ENCODE assay signal across 12 cellular contexts in the genomic region with DNA sequence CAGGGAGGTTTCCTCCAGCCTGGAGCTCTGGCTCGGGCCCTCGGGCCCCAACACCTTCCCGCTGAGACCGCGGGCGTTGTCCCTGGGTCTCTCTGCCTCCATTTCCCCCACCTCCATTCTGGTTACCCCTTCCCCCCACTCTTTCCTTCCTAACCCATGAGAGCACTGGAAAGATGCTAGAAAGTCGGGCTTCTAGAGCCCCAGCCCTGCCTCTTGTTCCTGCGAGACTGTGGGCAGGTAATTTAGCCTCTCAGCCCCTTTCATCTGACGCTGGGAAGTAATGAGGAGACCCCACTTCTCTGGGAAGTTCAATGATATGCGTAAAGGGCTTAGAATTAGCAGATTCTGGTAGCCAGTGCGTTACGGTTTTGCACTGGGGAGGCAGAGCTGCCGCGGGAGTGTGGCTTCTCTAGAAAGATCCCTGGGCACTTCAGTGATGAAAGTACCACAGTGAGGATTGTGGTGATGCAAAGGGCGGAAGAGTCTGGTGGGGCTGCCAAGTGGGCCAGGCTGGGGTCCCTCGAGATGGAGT. TPM values are rescaled to one million over a fixed set of nuclear protein-coding genes. Genes with fewer than 3 reads are reported as not detected.
DNase-seq lines count a peak whose midpoint lies in the region; ATAC-seq, FAIRE-seq and TF ChIP-seq lines count a peak whose summit lies in the region.
"Had no signal": no experiment of that assay in that cellular context is flagged by ENCODE, and none has a peak within 500 bp of the region (broad histone marks: within the 10 kb centered on the region; RNA-seq: fewer than 3 reads in every experiment).

No MANE protein-coding gene starts in this region.

- no peak overlapping the region for H3K9ac ChIP-seq in HepG2 (ENCODE audit: insufficient read depth, low read depth, low read length)

- no peaks in the 10 kb centered on the region for H3K36me3 ChIP-seq in HepG2 (replicated peaks in 1 of 2; ENCODE audit: control insufficient read depth in 1 of 2, insufficient read depth in 2 of 2, low read length in 2 of 2)
- no peaks in the 10 kb centered on the region for H3K36me3 ChIP-seq in right lobe of liver
- H3K36me3 ChIP-seq in ectodermal cell (ENCODE audit: control insufficient read depth, insufficient read depth, low read length), result no peaks in the 10 kb centered on the region
- no peaks in the 10 kb centered on the region for H3K36me3 ChIP-seq in upper lobe of right lung

- no peak overlapping the region for H2AFZ ChIP-seq in HepG2 (ENCODE audit: low read length)

- TF ChIP-seq RAD21 in HepG2 (CRISPR knock-in tag; IDR thresholded peaks at IDR 0.05), result no peak

- H4K20me1 ChIP-seq in HepG2 (ENCODE audit: insufficient read depth, low read length), result no peaks in the 10 kb centered on the region

- H3K4me2 ChIP-seq in HepG2 (ENCODE audit: low read depth, low read length), result peak overlapping the region; percentile 72

- H3K36me3 Mint-ChIP-seq in nephron (ENCODE audit: low read depth), result no peaks in the 10 kb centered on the region

- peaks cover 20% of the 10 kb centered on the region for H3K4me1 Mint-ChIP-seq in nephron

- in situ Hi-C loops in HepG2 (cut with HindIII; ENCODE audit: extremely low pct_ligation_motif_present, low pct_unique_long_range_greater_than_20kb), result no loop called here

- H3K4me1 ChIP-seq in HepG2 (ENCODE audit: insufficient read depth, low read length), result peaks cover 11% of the 10 kb centered on the region
- peaks cover 0 to 8% (median 0%) of the 10 kb centered on the region in 4 donors for H3K4me1 ChIP-seq in right lobe of liver
- peaks cover 11% of the 10 kb centered on the region for H3K4me1 ChIP-seq in ectodermal cell (ENCODE audit: control insufficient read depth, insufficient read depth, low read length)
- peaks cover 9% of the 10 kb centered on the region for H3K4me1 ChIP-seq in upper lobe of right lung

- DNase-seq in HepG2 (ENCODE audit: low spot score) (no peak), right lobe of liver (no peak), upper lobe of right lung (no peak), cerebellar cortex (ENCODE audit: low spot score) (no peak), SKM-1 (lab: John Stamatoyannopoulos, UW; ENCODE audit: unreplicated experiment) (no peak)
- DNase-seq: NCI-H526 treated with DMSO at 0.1 percent for 48 hours had no signal

- H3K4me3 Mint-ChIP-seq in nephron, result peak overlapping the region; percentile 70 to 79 (median 71)

- CTCF ChIA-PET in HepG2 (lab: Yijun Ruan, JAX; ENCODE audit: low intra/inter-chr PET ratio, low total read pairs), result no interaction called here

- TF ChIP-seq POLR2A in HepG2 (IDR thresholded peaks at IDR 0.05; ENCODE audit: insufficient read depth in 1 of 2, low read depth in 2 of 2, low read length in 2 of 2) (no peak), right lobe of liver (IDR thresholded peaks at IDR 0.05) (no peak)

- H3K27ac Mint-ChIP-seq in nephron, result peak overlapping the region in 1 of 3 experiments; percentile 49

- H3K27ac ChIP-seq in HepG2 (ENCODE audit: extremely low read length, insufficient read depth, low read length) (no peak overlapping the region), right lobe of liver (no peak overlapping the region), ectodermal cell (ENCODE audit: insufficient read depth, low read depth, low read length, poor library complexity, severe bottlenecking) (no peak overlapping the region), upper lobe of right lung (no peak overlapping the region)
- H3K27ac ChIP-seq: body of pancreas had no signal

- no peaks in the 10 kb centered on the region for H3K79me2 ChIP-seq in HepG2 (ENCODE audit: insufficient read depth, low read length)

- WGBS in HepG2 (ENCODE audit: low lambda C conversion rate), result 31% methylated on average over 16 of the region's 16 CpGs
- 34% methylated on average over 14 of the region's 16 CpGs for WGBS in right lobe of liver (ENCODE audit: insufficient coverage, low coverage, low lambda C conversion rate, missing lambda C conversion rate)
- 21 to 23% methylated on average over 16 of the region's 16 CpGs for WGBS in ectodermal cell, 2 experiments

- FAIRE-seq in HepG2 (lab: Jason Lieb, UNC), result no peak

- peaks cover 18 to 94% of the 10 kb centered on the region in 2 experiments for H3K27me3 ChIP-seq in HepG2 (ENCODE audit: control insufficient read depth in 1 of 2, insufficient read depth in 2 of 2, low read length in 2 of 2)
- no peaks in the 10 kb centered on the region for H3K27me3 ChIP-seq in right lobe of liver
- peaks cover 55% of the 10 kb centered on the region for H3K27me3 ChIP-seq in ectodermal cell (ENCODE audit: control insufficient read depth, insufficient read depth, low read length, poor library complexity, severe bottlenecking)
- peaks cover 44% of the 10 kb centered on the region for H3K27me3 ChIP-seq in upper lobe of right lung

- BruUV-seq in HepG2 (replicated peaks; lab: Mats Ljungman, UMichigan), result no TSS peak

- peaks cover 72% of the 10 kb centered on the region for H3K27me3 Mint-ChIP-seq in nephron (ENCODE audit: low read depth)

- no peak for ATAC-seq in HepG2
- ATAC-seq in right lobe of liver, result no peak
- no peak for ATAC-seq in upper lobe of right lung
- no peak for ATAC-seq in HG03095 (IDR thresholded peaks at IDR 0.05; ENCODE audit: unreplicated experiment)

- H3K4me3 ChIP-seq in HepG2 (replicated peaks in 1 of 3; ENCODE audit: insufficient read depth in 1 of 3, low read depth in 2 of 3, low read length in 3 of 3), result peak overlapping the region in 2 of 3 experiments; percentile 52 to 67; a peak in 3 of 6 replicates
- no peak overlapping the region for H3K4me3 ChIP-seq in right lobe of liver
- H3K4me3 ChIP-seq in ectodermal cell (ENCODE audit: insufficient read depth, low read depth, low read length), result peak overlapping the region; percentile 34
- H3K4me3 ChIP-seq in upper lobe of right lung, result peak overlapping the region; percentile 39
- H3K4me3 ChIP-seq: body of pancreas had no signal

- TF ChIP-seq CTCF in HepG2 (CRISPR knock-in tag; IDR thresholded peaks at IDR 0.05) (no peak), right lobe of liver (IDR thresholded peaks at IDR 0.05) (no peak), nephron (IDR thresholded peaks at IDR 0.05; ENCODE audit: unreplicated experiment in 3 of 3) (no peak), upper lobe of right lung (IDR thresholded peaks at IDR 0.05) (no peak)

- H3K9me3 ChIP-seq in HepG2 (ENCODE audit: low read length) (no peaks in the 10 kb centered on the region), right lobe of liver (no peaks in the 10 kb centered on the region), ectodermal cell (ENCODE audit: control insufficient read depth, low read length) (no peaks in the 10 kb centered on the region), upper lobe of right lung (no peaks in the 10 kb centered on the region)
- H3K9me3 ChIP-seq: body of pancreas had no signal

- H3K9me3 Mint-ChIP-seq in nephron, result no peaks in the 10 kb centered on the region

- TF ChIP-seq EP300 in HepG2 (IDR thresholded peaks at IDR 0.05; ENCODE audit: low read depth in 2 of 2, low read length in 2 of 2) (no peak), HepG2 (CRISPR knock-in tag; IDR thresholded peaks at IDR 0.05; ENCODE audit: borderline replicate concordance) (no peak)

- intact Hi-C loops in HepG2 (cut with micrococcal nuclease; ENCODE audit: unreplicated experiment) (no loop called here), right lobe of liver (cut with DNase I) (no loop called here), upper lobe of right lung (cut with DNase I) (no loop called here)

- POLR2A ChIA-PET in HepG2 (lab: Yijun Ruan, JAX), result no interaction called here

RNA-seq across cellular contexts. Expression of gene ECEL1, which starts 16.2 kb away (rescaled TPM):
- total RNA-seq in HepG2 (2016; rRNA removed; fragmentation: Illumina TruSeq; extraction: Trizol), result not detected in 2 replicates
- not detected in 2 replicates for total RNA-seq in HepG2 (2016; cell fraction: cytosol; rRNA removed; fragmentation: Illumina TruSeq; extraction: Trizol; ENCODE audit: low read depth)
- not detected in 2 replicates for total RNA-seq in HepG2 (2016; cell fraction: insoluble cytoplasmic fraction; rRNA removed; fragmentation: Illumina TruSeq; extraction: Trizol)
- total RNA-seq in HepG2 (2016; cell fraction: membrane; rRNA removed; fragmentation: Illumina TruSeq; extraction: Trizol), result not detected in 2 replicates
- not detected in 2 replicates for total RNA-seq in HepG2 (2016; cell fraction: nucleus; rRNA removed; fragmentation: Illumina TruSeq; extraction: Trizol)
- not detected in 2 replicates for polyA plus RNA-seq in HepG2 (2011; rRNA removed)
- 0.06 TPM in 1 of 2 replicates, not detected in the other for polyA plus RNA-seq in HepG2 (2011; cell fraction: cytosol; rRNA removed)
- polyA plus RNA-seq in HepG2 (2011; cell fraction: nucleus; rRNA removed), result 0.05 TPM in 1 of 2 replicates, not detected in the other
- polyA plus RNA-seq in HepG2 (2012), result not detected in 2 replicates
- polyA plus RNA-seq in HepG2 (2016; cell fraction: cytosol; fragmentation: Illumina TruSeq; extraction: Trizol; ENCODE audit: low read depth), result not detected in 2 replicates
- polyA plus RNA-seq in HepG2 (2016; cell fraction: insoluble cytoplasmic fraction; fragmentation: Illumina TruSeq; extraction: Trizol; ENCODE audit: low read depth), result not detected in 2 replicates
- not detected in 2 replicates for polyA plus RNA-seq in HepG2 (2016; cell fraction: membrane; fragmentation: Illumina TruSeq; extraction: Trizol; ENCODE audit: low read depth)
- polyA plus RNA-seq in HepG2 (2016; cell fraction: nucleus; fragmentation: Illumina TruSeq; extraction: Trizol; ENCODE audit: insufficient read depth, low read depth), result not detected in 2 replicates
- polyA minus RNA-seq in HepG2 (2011; rRNA and poly(A)+ RNA removed; ENCODE audit: low replicate concordance), result not detected in 2 replicates
- not detected in 2 replicates for polyA minus RNA-seq in HepG2 (2011; cell fraction: cytosol; rRNA and poly(A)+ RNA removed)
- not detected in 2 replicates for polyA minus RNA-seq in HepG2 (2011; cell fraction: nucleus; rRNA and poly(A)+ RNA removed)
- 1 to 10 TPM in 1 of 6 experiments, under 1 TPM in 3, not detected in 2; 0.22 to 1.3 (median 0.83) TPM for total RNA-seq in right lobe of liver
- polyA plus RNA-seq in ectodermal cell (2013, experiment 1 of 4), result 4.2 TPM
- polyA plus RNA-seq in ectodermal cell (2013, experiment 2 of 4), result 4.5 TPM
- polyA plus RNA-seq in ectodermal cell (2013, experiment 3 of 4), result 4.7 TPM
- 7.1 TPM for polyA plus RNA-seq in ectodermal cell (2013, experiment 4 of 4)
- total RNA-seq in upper lobe of right lung, result not detected

RNA-seq across cellular contexts. Expression of gene PRSS56, which starts 16.3 kb away (rescaled TPM):
- total RNA-seq in HepG2 (2016; rRNA removed; fragmentation: Illumina TruSeq; extraction: Trizol), result not detected in 2 replicates
- total RNA-seq in HepG2 (2016; cell fraction: cytosol; rRNA removed; fragmentation: Illumina TruSeq; extraction: Trizol; ENCODE audit: low read depth), result not detected in 2 replicates
- 0.09 TPM in 1 of 2 replicates, not detected in the other for total RNA-seq in HepG2 (2016; cell fraction: insoluble cytoplasmic fraction; rRNA removed; fragmentation: Illumina TruSeq; extraction: Trizol)
- not detected in 2 replicates for total RNA-seq in HepG2 (2016; cell fraction: membrane; rRNA removed; fragmentation: Illumina TruSeq; extraction: Trizol)
- total RNA-seq in HepG2 (2016; cell fraction: nucleus; rRNA removed; fragmentation: Illumina TruSeq; extraction: Trizol), result not detected in 2 replicates
- polyA plus RNA-seq in HepG2 (2011; rRNA removed), result not detected in 2 replicates
- polyA plus RNA-seq in HepG2 (2011; cell fraction: cytosol; rRNA removed), result not detected in 2 replicates
- polyA plus RNA-seq in HepG2 (2011; cell fraction: nucleus; rRNA removed), result not detected in 2 replicates
- polyA plus RNA-seq in HepG2 (2012), result not detected in 2 replicates
- not detected in 2 replicates for polyA plus RNA-seq in HepG2 (2016; cell fraction: cytosol; fragmentation: Illumina TruSeq; extraction: Trizol; ENCODE audit: low read depth)
- not detected in 2 replicates for polyA plus RNA-seq in HepG2 (2016; cell fraction: insoluble cytoplasmic fraction; fragmentation: Illumina TruSeq; extraction: Trizol; ENCODE audit: low read depth)
- polyA plus RNA-seq in HepG2 (2016; cell fraction: membrane; fragmentation: Illumina TruSeq; extraction: Trizol; ENCODE audit: low read depth), result not detected in 2 replicates
- polyA plus RNA-seq in HepG2 (2016; cell fraction: nucleus; fragmentation: Illumina TruSeq; extraction: Trizol; ENCODE audit: insufficient read depth, low read depth), result not detected in 2 replicates
- polyA minus RNA-seq in HepG2 (2011; rRNA and poly(A)+ RNA removed; ENCODE audit: low replicate concordance), result not detected in 2 replicates
- not detected in 2 replicates for polyA minus RNA-seq in HepG2 (2011; cell fraction: cytosol; rRNA and poly(A)+ RNA removed)
- not detected in 2 replicates for polyA minus RNA-seq in HepG2 (2011; cell fraction: nucleus; rRNA and poly(A)+ RNA removed)
- total RNA-seq in right lobe of liver, result under 1 TPM in 1 of 6 experiments, not detected in 5; 0.19 TPM
- 0.54 TPM for polyA plus RNA-seq in ectodermal cell (2013, experiment 1 of 4)
- 0.76 TPM for polyA plus RNA-seq in ectodermal cell (2013, experiment 2 of 4)
- 0.91 TPM for polyA plus RNA-seq in ectodermal cell (2013, experiment 3 of 4)
- 0.73 TPM for polyA plus RNA-seq in ectodermal cell (2013, experiment 4 of 4)
- total RNA-seq in upper lobe of right lung, result not detected
- total RNA-seq: activated CD8-positive, alpha-beta memory T cell treated with anti-CD3 and anti-CD28 coated beads for 36 hours; body of pancreas; liver had no signal

RNA-seq across cellular contexts. Expression of gene CHRND, which starts 22.1 kb away (rescaled TPM):
- total RNA-seq in HepG2 (2016; rRNA removed; fragmentation: Illumina TruSeq; extraction: Trizol) (0.10 TPM in 1 of 2 replicates, not detected in the other), right lobe of liver (not detected), upper lobe of right lung (not detected)
- total RNA-seq in HepG2 (2016; cell fraction: cytosol; rRNA removed; fragmentation: Illumina TruSeq; extraction: Trizol; ENCODE audit: low read depth), result not detected in 2 replicates
- total RNA-seq in HepG2 (2016; cell fraction: insoluble cytoplasmic fraction; rRNA removed; fragmentation: Illumina TruSeq; extraction: Trizol), result not detected in 2 replicates
- 0.07 and 0.25 TPM in 2 replicates for total RNA-seq in HepG2 (2016; cell fraction: membrane; rRNA removed; fragmentation: Illumina TruSeq; extraction: Trizol)
- total RNA-seq in HepG2 (2016; cell fraction: nucleus; rRNA removed; fragmentation: Illumina TruSeq; extraction: Trizol), result not detected in 2 replicates
- polyA plus RNA-seq in HepG2 (2011; rRNA removed), result 0.13 and 0.18 TPM in 2 replicates
- polyA plus RNA-seq in HepG2 (2011; cell fraction: cytosol; rRNA removed), result 0.08 and 0.14 TPM in 2 replicates
- polyA plus RNA-seq in HepG2 (2011; cell fraction: nucleus; rRNA removed), result 0.12 and 0.24 TPM in 2 replicates
- 0.13 and 0.32 TPM in 2 replicates for polyA plus RNA-seq in HepG2 (2012)
- polyA plus RNA-seq in HepG2 (2016; cell fraction: cytosol; fragmentation: Illumina TruSeq; extraction: Trizol; ENCODE audit: low read depth), result 0.10 and 0.12 TPM in 2 replicates
- not detected in 2 replicates for polyA plus RNA-seq in HepG2 (2016; cell fraction: insoluble cytoplasmic fraction; fragmentation: Illumina TruSeq; extraction: Trizol; ENCODE audit: low read depth)
- polyA plus RNA-seq in HepG2 (2016; cell fraction: membrane; fragmentation: Illumina TruSeq; extraction: Trizol; ENCODE audit: low read depth), result 0.11 and 0.52 TPM in 2 replicates
- polyA plus RNA-seq in HepG2 (2016; cell fraction: nucleus; fragmentation: Illumina TruSeq; extraction: Trizol; ENCODE audit: insufficient read depth, low read depth), result 0.26 TPM in 1 of 2 replicates, not detected in the other
- 0.28 TPM in 1 of 2 replicates, not detected in the other for polyA minus RNA-seq in HepG2 (2011; rRNA and poly(A)+ RNA removed; ENCODE audit: low replicate concordance)
- polyA minus RNA-seq in HepG2 (2011; cell fraction: cytosol; rRNA and poly(A)+ RNA removed), result not detected in 2 replicates
- polyA minus RNA-seq in HepG2 (2011; cell fraction: nucleus; rRNA and poly(A)+ RNA removed), result not detected in 2 replicates
- polyA plus RNA-seq in ectodermal cell (2013, experiment 1 of 4), result 0.31 TPM
- 0.14 TPM for polyA plus RNA-seq in ectodermal cell (2013, experiment 2 of 4)
- 0.16 TPM for polyA plus RNA-seq in ectodermal cell (2013, experiment 3 of 4)
- polyA plus RNA-seq in ectodermal cell (2013, experiment 4 of 4), result 0.20 TPM
- total RNA-seq: activated CD8-positive, alpha-beta memory T cell treated with anti-CD3 and anti-CD28 coated beads for 36 hours; body of pancreas; liver had no signal
- polyA plus RNA-seq: liver had no signal

RNA-seq across cellular contexts. Expression of gene CHRNG, which starts 35.6 kb away (rescaled TPM):
- not detected in 2 replicates for total RNA-seq in HepG2 (2016; rRNA removed; fragmentation: Illumina TruSeq; extraction: Trizol)
- total RNA-seq in HepG2 (2016; cell fraction: cytosol; rRNA removed; fragmentation: Illumina TruSeq; extraction: Trizol; ENCODE audit: low read depth), result not detected in 2 replicates
- not detected in 2 replicates for total RNA-seq in HepG2 (2016; cell fraction: insoluble cytoplasmic fraction; rRNA removed; fragmentation: Illumina TruSeq; extraction: Trizol)
- total RNA-seq in HepG2 (2016; cell fraction: membrane; rRNA removed; fragmentation: Illumina TruSeq; extraction: Trizol), result not detected in 2 replicates
- not detected in 2 replicates for total RNA-seq in HepG2 (2016; cell fraction: nucleus; rRNA removed; fragmentation: Illumina TruSeq; extraction: Trizol)
- not detected in 2 replicates for polyA plus RNA-seq in HepG2 (2011; rRNA removed)
- not detected in 2 replicates for polyA plus RNA-seq in HepG2 (2011; cell fraction: cytosol; rRNA removed)
- not detected in 2 replicates for polyA plus RNA-seq in HepG2 (2011; cell fraction: nucleus; rRNA removed)
- polyA plus RNA-seq in HepG2 (2012), result 0.05 and 0.21 TPM in 2 replicates
- polyA plus RNA-seq in HepG2 (2016; cell fraction: cytosol; fragmentation: Illumina TruSeq; extraction: Trizol; ENCODE audit: low read depth), result not detected in 2 replicates
- polyA plus RNA-seq in HepG2 (2016; cell fraction: insoluble cytoplasmic fraction; fragmentation: Illumina TruSeq; extraction: Trizol; ENCODE audit: low read depth), result not detected in 2 replicates
- not detected in 2 replicates for polyA plus RNA-seq in HepG2 (2016; cell fraction: membrane; fragmentation: Illumina TruSeq; extraction: Trizol; ENCODE audit: low read depth)
- polyA plus RNA-seq in HepG2 (2016; cell fraction: nucleus; fragmentation: Illumina TruSeq; extraction: Trizol; ENCODE audit: insufficient read depth, low read depth), result not detected in 2 replicates
- polyA minus RNA-seq in HepG2 (2011; rRNA and poly(A)+ RNA removed; ENCODE audit: low replicate concordance), result not detected in 2 replicates
- polyA minus RNA-seq in HepG2 (2011; cell fraction: cytosol; rRNA and poly(A)+ RNA removed), result not detected in 2 replicates
- polyA minus RNA-seq in HepG2 (2011; cell fraction: nucleus; rRNA and poly(A)+ RNA removed), result not detected in 2 replicates
- total RNA-seq in right lobe of liver, result not detected
- polyA plus RNA-seq in ectodermal cell (2013, experiment 1 of 4), result not detected
- not detected for polyA plus RNA-seq in ectodermal cell (2013, experiment 2 of 4)
- not detected for polyA plus RNA-seq in ectodermal cell (2013, experiment 3 of 4)
- not detected for polyA plus RNA-seq in ectodermal cell (2013, experiment 4 of 4)
- total RNA-seq in upper lobe of right lung, result not detected
- total RNA-seq: activated CD8-positive, alpha-beta memory T cell treated with anti-CD3 and anti-CD28 coated beads for 36 hours; body of pancreas; liver had no signal
- polyA plus RNA-seq: liver had no signal

RNA-seq across cellular contexts. Expression of gene TIGD1, which starts 46.5 kb away (rescaled TPM):
- total RNA-seq in HepG2 (2016; rRNA removed; fragmentation: Illumina TruSeq; extraction: Trizol) (4.3 and 9.5 TPM in 2 replicates), right lobe of liver (1 to 10 TPM in 3 of 6 experiments, under 1 TPM in 3; 0.68 to 1.5 (median 1.0) TPM), upper lobe of right lung (3.9 TPM)
- 2.2 and 3.3 TPM in 2 replicates for total RNA-seq in HepG2 (2016; cell fraction: cytosol; rRNA removed; fragmentation: Illumina TruSeq; extraction: Trizol; ENCODE audit: low read depth)
- total RNA-seq in HepG2 (2016; cell fraction: insoluble cytoplasmic fraction; rRNA removed; fragmentation: Illumina TruSeq; extraction: Trizol), result 3.3 and 9.6 TPM in 2 replicates
- 3.5 and 3.7 TPM in 2 replicates for total RNA-seq in HepG2 (2016; cell fraction: membrane; rRNA removed; fragmentation: Illumina TruSeq; extraction: Trizol)
- total RNA-seq in HepG2 (2016; cell fraction: nucleus; rRNA removed; fragmentation: Illumina TruSeq; extraction: Trizol), result 21.5 and 23.5 TPM in 2 replicates
- 3.5 and 4.1 TPM in 2 replicates for polyA plus RNA-seq in HepG2 (2011; rRNA removed)
- 1.5 and 2.4 TPM in 2 replicates for polyA plus RNA-seq in HepG2 (2011; cell fraction: cytosol; rRNA removed)
- 9.8 and 13.9 TPM in 2 replicates for polyA plus RNA-seq in HepG2 (2011; cell fraction: nucleus; rRNA removed)
- 3.0 and 5.2 TPM in 2 replicates for polyA plus RNA-seq in HepG2 (2012)
- polyA plus RNA-seq in HepG2 (2016; cell fraction: cytosol; fragmentation: Illumina TruSeq; extraction: Trizol; ENCODE audit: low read depth), result 0.81 and 0.84 TPM in 2 replicates
- polyA plus RNA-seq in HepG2 (2016; cell fraction: insoluble cytoplasmic fraction; fragmentation: Illumina TruSeq; extraction: Trizol; ENCODE audit: low read depth), result 2.8 and 3.7 TPM in 2 replicates
- 1.3 and 1.4 TPM in 2 replicates for polyA plus RNA-seq in HepG2 (2016; cell fraction: membrane; fragmentation: Illumina TruSeq; extraction: Trizol; ENCODE audit: low read depth)
- 10.9 and 11.9 TPM in 2 replicates for polyA plus RNA-seq in HepG2 (2016; cell fraction: nucleus; fragmentation: Illumina TruSeq; extraction: Trizol; ENCODE audit: insufficient read depth, low read depth)
- polyA minus RNA-seq in HepG2 (2011; rRNA and poly(A)+ RNA removed; ENCODE audit: low replicate concordance), result 4.3 and 8.7 TPM in 2 replicates
- 1.8 and 2.4 TPM in 2 replicates for polyA minus RNA-seq in HepG2 (2011; cell fraction: cytosol; rRNA and poly(A)+ RNA removed)
- polyA minus RNA-seq in HepG2 (2011; cell fraction: nucleus; rRNA and poly(A)+ RNA removed), result 59.7 and 61.4 TPM in 2 replicates
- polyA plus RNA-seq in ectodermal cell (2013, experiment 1 of 4), result 10.4 TPM
- polyA plus RNA-seq in ectodermal cell (2013, experiment 2 of 4), result 10.8 TPM
- 8.6 TPM for polyA plus RNA-seq in ectodermal cell (2013, experiment 3 of 4)
- 11.6 TPM for polyA plus RNA-seq in ectodermal cell (2013, experiment 4 of 4)

Comparison
In these comparisons a context has a peak if more than half of its experiments do, and no peak if none do; other contexts are left out.
1. H3K4me3 ChIP-seq: peak in HepG2 (2 of 3), ectodermal cell (single experiment) and upper lobe of right lung (single experiment); none in right lobe of liver (0 of 3).